1 cellular context compared by ENCODE assay signal in genomic region chr2:137826373-137827372, GRCh38.
TF ChIP-seq lines count a peak whose summit lies in the region.

No MANE protein-coding gene starts in this region.

TF ChIP-seq in WTC11, 78 proteins besides CTCF, POLR2A, EP300 and RAD21 (continued from another document):
- TF ChIP-seq, protein P1, sequence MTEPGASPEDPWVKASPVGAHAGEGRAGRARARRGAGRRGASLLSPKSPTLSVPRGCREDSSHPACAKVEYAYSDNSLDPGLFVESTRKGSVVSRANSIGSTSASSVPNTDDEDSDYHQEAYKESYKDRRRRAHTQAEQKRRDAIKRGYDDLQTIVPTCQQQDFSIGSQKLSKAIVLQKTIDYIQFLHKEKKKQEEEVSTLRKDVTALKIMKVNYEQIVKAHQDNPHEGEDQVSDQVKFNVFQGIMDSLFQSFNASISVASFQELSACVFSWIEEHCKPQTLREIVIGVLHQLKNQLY (CRISPR knock-in tag; IDR thresholded peaks at IDR 0.05), result no peak
- TF ChIP-seq NFYB (CRISPR knock-in tag; conservative IDR thresholded peaks at IDR 0.05; ENCODE audit: low read depth), result no peak
- TF ChIP-seq ZNF281 (CRISPR knock-in tag; IDR thresholded peaks at IDR 0.05), result no peak
- TF ChIP-seq FOXK1 (CRISPR knock-in tag; IDR thresholded peaks at IDR 0.05), result no peak
- no peak for TF ChIP-seq ESRRA (CRISPR knock-in tag; IDR thresholded peaks at IDR 0.05; ENCODE audit: borderline replicate concordance)
- TF ChIP-seq, protein P2, sequence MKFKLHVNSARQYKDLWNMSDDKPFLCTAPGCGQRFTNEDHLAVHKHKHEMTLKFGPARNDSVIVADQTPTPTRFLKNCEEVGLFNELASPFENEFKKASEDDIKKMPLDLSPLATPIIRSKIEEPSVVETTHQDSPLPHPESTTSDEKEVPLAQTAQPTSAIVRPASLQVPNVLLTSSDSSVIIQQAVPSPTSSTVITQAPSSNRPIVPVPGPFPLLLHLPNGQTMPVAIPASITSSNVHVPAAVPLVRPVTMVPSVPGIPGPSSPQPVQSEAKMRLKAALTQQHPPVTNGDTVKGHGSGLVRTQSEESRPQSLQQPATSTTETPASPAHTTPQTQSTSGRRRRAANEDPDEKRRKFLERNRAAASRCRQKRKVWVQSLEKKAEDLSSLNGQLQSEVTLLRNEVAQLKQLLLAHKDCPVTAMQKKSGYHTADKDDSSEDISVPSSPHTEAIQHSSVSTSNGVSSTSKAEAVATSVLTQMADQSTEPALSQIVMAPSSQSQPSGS (CRISPR knock-in tag; IDR thresholded peaks at IDR 0.05; ENCODE audit: borderline replicate concordance, low read depth), result no peak
- no peak for TF ChIP-seq ZNF219 (CRISPR knock-in tag; IDR thresholded peaks at IDR 0.05; ENCODE audit: borderline replicate concordance)
- no peak for TF ChIP-seq SMAD3 (CRISPR knock-in tag; IDR thresholded peaks at IDR 0.05; ENCODE audit: borderline replicate concordance)
- no peak for TF ChIP-seq NFE2L1 (CRISPR knock-in tag; IDR thresholded peaks at IDR 0.05)
- TF ChIP-seq, protein P3, sequence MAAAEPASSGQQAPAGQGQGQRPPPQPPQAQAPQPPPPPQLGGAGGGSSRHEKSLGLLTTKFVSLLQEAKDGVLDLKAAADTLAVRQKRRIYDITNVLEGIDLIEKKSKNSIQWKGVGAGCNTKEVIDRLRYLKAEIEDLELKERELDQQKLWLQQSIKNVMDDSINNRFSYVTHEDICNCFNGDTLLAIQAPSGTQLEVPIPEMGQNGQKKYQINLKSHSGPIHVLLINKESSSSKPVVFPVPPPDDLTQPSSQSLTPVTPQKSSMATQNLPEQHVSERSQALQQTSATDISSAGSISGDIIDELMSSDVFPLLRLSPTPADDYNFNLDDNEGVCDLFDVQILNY (CRISPR knock-in tag; IDR thresholded peaks at IDR 0.05), result no peak
